13 cellular contexts compared by ENCODE assay signal in the genomic region with DNA sequence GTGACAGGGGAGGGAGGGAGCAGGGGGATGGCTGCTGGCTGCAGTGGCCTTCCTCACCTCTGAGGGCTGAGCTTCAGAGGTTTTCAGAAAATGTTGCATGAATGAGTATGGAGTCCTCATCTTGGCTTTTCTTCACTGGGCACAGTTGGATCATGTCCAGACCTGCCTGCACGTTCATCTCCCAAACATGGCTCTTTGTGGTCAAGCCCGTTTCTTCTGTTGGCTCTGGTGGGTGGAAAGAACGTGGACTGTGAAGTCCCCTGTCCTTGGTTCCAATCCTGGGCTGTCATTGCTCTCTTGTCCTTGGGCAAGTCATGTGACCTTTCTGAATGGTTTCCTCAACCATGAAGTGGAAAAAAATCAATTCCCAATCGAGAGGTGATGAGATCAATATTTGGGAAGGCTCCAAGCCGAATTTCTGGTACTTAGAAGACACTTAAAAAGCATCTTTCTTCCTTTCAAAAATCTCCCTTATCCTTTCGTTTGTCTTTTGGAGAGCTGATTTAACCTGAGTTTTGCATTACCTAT. TPM values are rescaled to one million over a fixed set of nuclear protein-coding genes. Genes with fewer than 3 reads are reported as not detected.
DNase-seq lines count a peak whose midpoint lies in the region; ATAC-seq, FAIRE-seq and TF ChIP-seq lines count a peak whose summit lies in the region.
"Had no signal": no experiment of that assay in that cellular context is flagged by ENCODE, and none has a peak within 500 bp of the region (broad histone marks: within the 10 kb centered on the region; RNA-seq: fewer than 3 reads in every experiment).

No MANE protein-coding gene starts in this region.

- peak overlapping the region; percentile 83 to 97 (median 97) for H3K27ac Mint-ChIP-seq in CD4-positive, alpha-beta memory T cell
- H3K27ac Mint-ChIP-seq in nephron progenitor cell = peak overlapping the region; percentile 66
- H3K27ac Mint-ChIP-seq: activated B cell treated with CpG ODN at 0.5 μM for 24 hours; stimulated activated naive B cell treated with anti-CD40 and anti-IgM and Interleukin-4, amounts not matched to agents 10 μg/mL and 1 μg/mL and 100 μg/mL, for 72 hours had no signal

- TF ChIP-seq CTCF in body of pancreas (IDR thresholded peaks at IDR 0.05) (no peak), nephron progenitor cell (IDR thresholded peaks at IDR 0.05) (no peak), uterus (IDR thresholded peaks at IDR 0.05) (no peak)

- ATAC-seq in body of pancreas = no peak
- no peak for ATAC-seq in HG02571 (IDR thresholded peaks at IDR 0.05; ENCODE audit: unreplicated experiment)
- ATAC-seq: left lobe of liver had no signal

- peak overlapping the region in 1 of 2 donors; percentile 53 for H3K4me3 ChIP-seq in CD4-positive, alpha-beta memory T cell (ENCODE audit: low read length in 2 of 2)
- H3K4me3 ChIP-seq in body of pancreas (no peak overlapping the region), uterus (no peak overlapping the region)
- H3K4me3 ChIP-seq: ovary had no signal

- CTCF ChIA-PET in CD4-positive, alpha-beta memory T cell (lab: Charles Lee; ENCODE audit: partially characterized antibody) = interaction anchor here (0.9 to 10.8 kb wide), 9 partner anchors 11 to 44 kb away, joined by 3 to 201 read pairs (median 6); no protein-coding TSS in a partner anchor

- no peaks in the 10 kb centered on the region for H3K27me3 Mint-ChIP-seq in CD4-positive, alpha-beta memory T cell
- H3K27me3 Mint-ChIP-seq in nephron progenitor cell (ENCODE audit: low read depth, poor library complexity) = no peaks in the 10 kb centered on the region
- H3K27me3 Mint-ChIP-seq: activated B cell treated with CpG ODN at 0.5 μM for 24 hours; stimulated activated naive B cell treated with anti-CD40 and anti-IgM and Interleukin-4, amounts not matched to agents 10 μg/mL and 1 μg/mL and 100 μg/mL, for 72 hours had no signal

- POLR2A ChIA-PET in CD4-positive, alpha-beta memory T cell (lab: Charles Lee; ENCODE audit: partially characterized antibody) = interaction anchor here (7.6 to 14.7 kb wide), 2 partner anchors 12 to 24 kb away, joined by 202 to 906 read pairs; a partner anchor contains a TSS

- peaks cover 100% of the 10 kb centered on the region for H3K4me1 ChIP-seq in CD4-positive, alpha-beta memory T cell (ENCODE audit: insufficient read depth, low read length)
- H3K4me1 ChIP-seq in body of pancreas = peaks cover 62% of the 10 kb centered on the region
- H3K4me1 ChIP-seq in uterus = peaks cover 0 to 7% of the 10 kb centered on the region in 2 donors

- peaks cover 46 to 47% of the 10 kb centered on the region in 2 donors for H3K36me3 Mint-ChIP-seq in CD4-positive, alpha-beta memory T cell
- H3K36me3 Mint-ChIP-seq in nephron progenitor cell (ENCODE audit: low read depth) = peaks cover 58% of the 10 kb centered on the region

- no peak for DNase-seq in CD4-positive, alpha-beta memory T cell
- peak; percentile 43 for DNase-seq in RCC 7860 (ENCODE audit: low spot score)
- peak in 1 of 4 donors; percentile 24 for DNase-seq in body of pancreas
- no peak for DNase-seq in nephron progenitor cell
- DNase-seq in uterus = no peak
- no peak for DNase-seq in NCI-H82 (lab: John Stamatoyannopoulos, UW)
- DNase-seq: activated B cell treated with CpG ODN at 0.5 μM for 24 hours; Calu3; NCI-H748 treated with DMSO at 0.1 percent for 48 hours; ovary; stimulated activated naive B cell treated with anti-CD40 and anti-IgM and Interleukin-4, amounts not matched to agents 10 μg/mL and 1 μg/mL and 100 μg/mL, for 72 hours had no signal

- 31 to 35% methylated on average over 6 of the region's 6 CpGs for WGBS in body of pancreas, 2 donors

- no peaks in the 10 kb centered on the region for H3K9me3 Mint-ChIP-seq in CD4-positive, alpha-beta memory T cell
- no peaks in the 10 kb centered on the region for H3K9me3 Mint-ChIP-seq in nephron progenitor cell
- H3K9me3 Mint-ChIP-seq: stimulated activated naive B cell treated with anti-CD40 and anti-IgM and Interleukin-4, amounts not matched to agents 10 μg/mL and 1 μg/mL and 100 μg/mL, for 72 hours had no signal

- FAIRE-seq in RCC 7860 (lab: Jason Lieb, UNC) = peak; percentile 26

- H3K27me3 ChIP-seq in CD4-positive, alpha-beta memory T cell (ENCODE audit: insufficient read depth, low read length) = no peaks in the 10 kb centered on the region
- H3K27me3 ChIP-seq in body of pancreas (no peaks in the 10 kb centered on the region), uterus (no peaks in the 10 kb centered on the region)
- H3K27me3 ChIP-seq: ovary had no signal

- no peaks in the 10 kb centered on the region for H3K9me3 ChIP-seq in CD4-positive, alpha-beta memory T cell (ENCODE audit: control insufficient read depth in 1 of 2, low read length in 2 of 2)
- H3K9me3 ChIP-seq in body of pancreas (no peaks in the 10 kb centered on the region), uterus (no peaks in the 10 kb centered on the region)
- H3K9me3 ChIP-seq: ovary had no signal

- H3K4me3 Mint-ChIP-seq in CD4-positive, alpha-beta memory T cell = peak overlapping the region; percentile 70 to 93 (median 83)
- H3K4me3 Mint-ChIP-seq in nephron progenitor cell = no peak overlapping the region
- H3K4me3 Mint-ChIP-seq: activated B cell treated with CpG ODN at 0.5 μM for 24 hours; stimulated activated naive B cell treated with anti-CD40 and anti-IgM and Interleukin-4, amounts not matched to agents 10 μg/mL and 1 μg/mL and 100 μg/mL, for 72 hours had no signal

- H3K27ac ChIP-seq in CD4-positive, alpha-beta memory T cell (ENCODE audit: low read depth, low read length) = peak overlapping the region; percentile 74
- H3K27ac ChIP-seq in body of pancreas (peak overlapping the region in 3 of 4 donors; percentile 65 to 72 (median 65)), uterus (no peak overlapping the region)
- H3K27ac ChIP-seq: ovary had no signal

- TF ChIP-seq POLR2A in body of pancreas (IDR thresholded peaks at IDR 0.05) = no peak
- TF ChIP-seq POLR2A in uterus (IDR thresholded peaks at IDR 0.05) = no peak

- intact Hi-C loops in CD4-positive, alpha-beta memory T cell (cut with micrococcal nuclease) = loop anchor here (1.0 kb wide), 2 partner anchors 17 to 34 kb away; a partner anchor contains a TSS
- intact Hi-C loops in body of pancreas (cut with DNase I) (no loop called here), uterus (cut with DNase I; ENCODE audit: low total_unique reads) (no loop called here)

- H3K36me3 ChIP-seq in CD4-positive, alpha-beta memory T cell (ENCODE audit: insufficient read depth, low read length) = peaks cover 23% of the 10 kb centered on the region
- no peaks in the 10 kb centered on the region for H3K36me3 ChIP-seq in body of pancreas (replicated peaks in 1 of 2; ENCODE audit: insufficient read depth in 1 of 2, low read depth in 2 of 2)
- no peaks in the 10 kb centered on the region for H3K36me3 ChIP-seq in uterus
- H3K36me3 ChIP-seq: ovary had no signal

- H3K4me1 Mint-ChIP-seq in CD4-positive, alpha-beta memory T cell = peaks cover 88 to 100% (median 94%) of the 10 kb centered on the region in 4 donors
- H3K4me1 Mint-ChIP-seq in nephron progenitor cell = peaks cover 55% of the 10 kb centered on the region

RNA-seq across cellular contexts. Expression of a gene that starts 34.5 kb away (rescaled TPM):
- total RNA-seq in CD4-positive, alpha-beta memory T cell = 100 to 1,000 TPM; 151 to 153 TPM
- polyA plus RNA-seq in CD4-positive, alpha-beta memory T cell = 100 to 1,000 TPM; 148 to 246 TPM
- total RNA-seq in body of pancreas (10 to 100 TPM; 22.3 to 63.0 TPM), uterus (100 to 1,000 TPM in 1 of 4 donors, 10 to 100 TPM in 3; 37.1 to 110 (median 66.1) TPM)

RNA-seq across cellular contexts. Expression of a gene that starts 49.1 kb away (rescaled TPM):
- total RNA-seq in CD4-positive, alpha-beta memory T cell = under 1 TPM; 0.17 TPM
- not detected for polyA plus RNA-seq in CD4-positive, alpha-beta memory T cell
- total RNA-seq in body of pancreas = under 1 TPM in 1 of 2 donors, not detected in 1; 0.33 TPM
- 1 to 10 TPM in 1 of 4 donors, under 1 TPM in 1, not detected in 2; 0.40 to 1.4 TPM for total RNA-seq in uterus
- total RNA-seq: activated B cell treated with CpG ODN at 0.5 μM for 24 hours, Calu3, left lobe of liver had no signal

Comparison
In these comparisons a context has a peak if more than half of its experiments do, and no peak if none do; other contexts are left out.
1. H3K27ac ChIP-seq: peak in CD4-positive, alpha-beta memory T cell (single experiment) and body of pancreas (3 of 4); none in uterus (0 of 2).